In genomic region chr1:15245593-15246325, GRCh38 we compare ENCODE assay signal across 9 cellular contexts. TPM values are rescaled to one million over a fixed set of nuclear protein-coding genes. Genes with fewer than 3 reads are reported as not detected.
DNase-seq lines count a peak whose midpoint lies in the region; ATAC-seq and TF ChIP-seq lines count a peak whose summit lies in the region.
"Had no signal": no experiment of that assay in that cellular context is flagged by ENCODE, and none has a peak within 500 bp of the region (broad histone marks: within the 10 kb centered on the region; RNA-seq: fewer than 3 reads in every experiment).

No MANE protein-coding gene starts in this region.

- peaks cover 10% of the 10 kb centered on the region for H3K36me3 Mint-ChIP-seq in Calu3 (ENCODE audit: insufficient read depth, unreplicated experiment)
- no peaks in the 10 kb centered on the region for H3K36me3 Mint-ChIP-seq in neural crest cell (ENCODE audit: low read depth)

- H3K4me3 ChIP-seq in NB4 (ENCODE audit: low read depth, low read length) (no peak overlapping the region), epithelial cell of esophagus (ENCODE audit: low read length) (no peak overlapping the region)

- H3K9me3 Mint-ChIP-seq in Calu3 (ENCODE audit: low read depth, unreplicated experiment) (no peaks in the 10 kb centered on the region), neural crest cell (peaks cover 2% of the 10 kb centered on the region)

- ATAC-seq in GM21381 (IDR thresholded peaks at IDR 0.05; ENCODE audit: unreplicated experiment) (no peak), HG02884 (IDR thresholded peaks at IDR 0.05; ENCODE audit: unreplicated experiment) (no peak)

- TF ChIP-seq CTCF in Calu3 (IDR thresholded peaks at IDR 0.05; ENCODE audit: unreplicated experiment) (no peak), NB4 (IDR thresholded peaks at IDR 0.05; ENCODE audit: low read depth, low read length) (no peak), epithelial cell of esophagus (IDR thresholded peaks at IDR 0.05; ENCODE audit: insufficient read depth, low read depth, low read length, missing control alignments) (no peak), neural crest cell (conservative IDR thresholded peaks at IDR 0.05) (no peak)

- peak overlapping the region; percentile 78 for H3K4me3 Mint-ChIP-seq in Calu3 (ENCODE audit: low read depth, unreplicated experiment)
- peak overlapping the region; percentile 11 for H3K4me3 Mint-ChIP-seq in neural crest cell

- CTCF ChIA-PET in Calu3 (lab: Charles Lee), result no interaction called here

- DNase-seq in Calu3, result no peak
- DNase-seq in NB4 (ENCODE audit: low read depth), result peak; percentile 59
- peak; percentile 65 for DNase-seq in epithelial cell of esophagus (ENCODE audit: low read depth)
- DNase-seq in neural crest cell (ENCODE audit: low read depth, low spot score), result no peak
- no peak for DNase-seq in iPS-NIHi7 (ENCODE audit: extremely low spot score)
- no peak for DNase-seq in NCI-H1092 treated with DMSO at 0.1 percent for 48 hours (lab: John Stamatoyannopoulos, UW)

- intact Hi-C loops in Calu3 (cut with micrococcal nuclease; ENCODE audit: unreplicated experiment), result no loop called here

- H3K27ac Mint-ChIP-seq in Calu3 (ENCODE audit: unreplicated experiment) (no peak overlapping the region), neural crest cell (ENCODE audit: unreplicated experiment) (no peak overlapping the region)

- H3K27me3 Mint-ChIP-seq in Calu3 (ENCODE audit: unreplicated experiment) (no peaks in the 10 kb centered on the region), neural crest cell (ENCODE audit: low read depth) (peaks cover 9% of the 10 kb centered on the region)

- no peak for TF ChIP-seq POLR2A in NB4 (IDR thresholded peaks at IDR 0.05; ENCODE audit: extremely low read depth, insufficient read length)

- no TSS peak for BruUV-seq in Calu3 (replicated peaks; lab: Mats Ljungman, UMichigan)

- H3K4me1 Mint-ChIP-seq in Calu3 (ENCODE audit: low read depth, unreplicated experiment), result peaks cover 15% of the 10 kb centered on the region
- H3K4me1 Mint-ChIP-seq in neural crest cell, result peaks cover 46% of the 10 kb centered on the region

RNA-seq across cellular contexts. Expression of gene FHAD1, which starts 1.3 kb away (rescaled TPM):
- total RNA-seq in Calu3 (2022) (0.98 and 2.7 TPM in 2 replicates), neural crest cell (1.6 and 1.7 TPM in 2 replicates)
- total RNA-seq: T-helper 1 cell treated with Interleukin-12 subunit alpha and Interleukin-12 subunit beta and Interleukin-4 antibody, amounts not matched to agents 30 ng/mL and 1 ng/mL, for 36 hours had no signal

Comparison
In these comparisons a context has a peak if more than half of its experiments do, and no peak if none do; other contexts are left out.
1. DNase-seq: peak in NB4 (single experiment) and epithelial cell of esophagus (single experiment); none in Calu3 (single experiment), neural crest cell (single experiment), iPS-NIHi7 (single experiment) and NCI-H1092 treated with DMSO at 0.1 percent for 48 hours (single experiment).